In the genomic region with DNA sequence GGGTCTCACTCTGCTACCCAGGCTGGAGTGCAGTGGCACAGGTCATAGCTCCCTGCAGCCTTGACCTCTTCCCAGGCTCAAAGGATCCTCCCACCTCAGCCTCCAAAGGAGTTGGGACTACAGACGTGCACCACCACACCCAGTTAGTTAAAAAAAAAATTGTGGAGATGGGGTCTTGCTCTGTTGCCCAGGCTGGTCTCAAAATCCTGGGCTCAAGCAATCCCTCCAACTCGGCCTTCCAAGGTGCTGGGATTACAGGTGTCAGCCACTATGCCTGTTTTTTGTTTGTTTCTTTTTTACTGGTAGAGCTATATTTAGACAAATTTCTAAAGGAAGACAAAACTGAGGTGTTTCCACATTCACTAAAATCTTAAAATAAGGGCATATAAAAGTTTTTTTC, we compare ENCODE assay signal across 2 cellular contexts.
TF ChIP-seq lines count a peak whose summit lies in the region.

No MANE protein-coding gene starts in this region.

TF ChIP-seq in HEK293, 187 proteins besides CTCF, POLR2A, EP300 and RAD21:
- TF ChIP-seq ZNF785 (tag by site-specific recombination; IDR thresholded peaks at IDR 0.05) (no peak), ZNF121 (tag by site-specific recombination; IDR thresholded peaks at IDR 0.05) (peak; percentile 41; the same call in 1 of the 2 replicates), ZNF664 (tag by site-specific recombination; IDR thresholded peaks at IDR 0.05) (no peak)

TF ChIP-seq in GM12878, 131 proteins besides CTCF, POLR2A, EP300 and RAD21:
- no peak for TF ChIP-seq SREBF1 (IDR thresholded peaks at IDR 0.05; ENCODE audit: low read length)
- TF ChIP-seq ESRRA (IDR thresholded peaks at IDR 0.05; ENCODE audit: low read length): no peak
- TF ChIP-seq FOS (IDR thresholded peaks at IDR 0.05; ENCODE audit: borderline replicate concordance, extremely low read depth, insufficient read length): no peak
- TF ChIP-seq, protein P1, sequence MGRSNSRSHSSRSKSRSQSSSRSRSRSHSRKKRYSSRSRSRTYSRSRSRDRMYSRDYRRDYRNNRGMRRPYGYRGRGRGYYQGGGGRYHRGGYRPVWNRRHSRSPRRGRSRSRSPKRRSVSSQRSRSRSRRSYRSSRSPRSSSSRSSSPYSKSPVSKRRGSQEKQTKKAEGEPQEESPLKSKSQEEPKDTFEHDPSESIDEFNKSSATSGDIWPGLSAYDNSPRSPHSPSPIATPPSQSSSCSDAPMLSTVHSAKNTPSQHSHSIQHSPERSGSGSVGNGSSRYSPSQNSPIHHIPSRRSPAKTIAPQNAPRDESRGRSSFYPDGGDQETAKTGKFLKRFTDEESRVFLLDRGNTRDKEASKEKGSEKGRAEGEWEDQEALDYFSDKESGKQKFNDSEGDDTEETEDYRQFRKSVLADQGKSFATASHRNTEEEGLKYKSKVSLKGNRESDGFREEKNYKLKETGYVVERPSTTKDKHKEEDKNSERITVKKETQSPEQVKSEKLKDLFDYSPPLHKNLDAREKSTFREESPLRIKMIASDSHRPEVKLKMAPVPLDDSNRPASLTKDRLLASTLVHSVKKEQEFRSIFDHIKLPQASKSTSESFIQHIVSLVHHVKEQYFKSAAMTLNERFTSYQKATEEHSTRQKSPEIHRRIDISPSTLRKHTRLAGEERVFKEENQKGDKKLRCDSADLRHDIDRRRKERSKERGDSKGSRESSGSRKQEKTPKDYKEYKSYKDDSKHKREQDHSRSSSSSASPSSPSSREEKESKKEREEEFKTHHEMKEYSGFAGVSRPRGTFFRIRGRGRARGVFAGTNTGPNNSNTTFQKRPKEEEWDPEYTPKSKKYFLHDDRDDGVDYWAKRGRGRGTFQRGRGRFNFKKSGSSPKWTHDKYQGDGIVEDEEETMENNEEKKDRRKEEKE (IDR thresholded peaks at IDR 0.05): no peak
- TF ChIP-seq TCF7 (IDR thresholded peaks at IDR 0.05; ENCODE audit: borderline replicate concordance): no peak
- TF ChIP-seq CREM (IDR thresholded peaks at IDR 0.05; ENCODE audit: low read depth): no peak
- TF ChIP-seq MYC (IDR thresholded peaks at IDR 0.05; ENCODE audit: insufficient read depth, insufficient read length, insufficient replicate concordance, low read length, severe bottlenecking): no peak
- no peak for TF ChIP-seq SMC3 (IDR thresholded peaks at IDR 0.05; ENCODE audit: borderline replicate concordance, low read length)
- no peak for TF ChIP-seq PAX8 (IDR thresholded peaks at IDR 0.05)
- TF ChIP-seq, protein P2, sequence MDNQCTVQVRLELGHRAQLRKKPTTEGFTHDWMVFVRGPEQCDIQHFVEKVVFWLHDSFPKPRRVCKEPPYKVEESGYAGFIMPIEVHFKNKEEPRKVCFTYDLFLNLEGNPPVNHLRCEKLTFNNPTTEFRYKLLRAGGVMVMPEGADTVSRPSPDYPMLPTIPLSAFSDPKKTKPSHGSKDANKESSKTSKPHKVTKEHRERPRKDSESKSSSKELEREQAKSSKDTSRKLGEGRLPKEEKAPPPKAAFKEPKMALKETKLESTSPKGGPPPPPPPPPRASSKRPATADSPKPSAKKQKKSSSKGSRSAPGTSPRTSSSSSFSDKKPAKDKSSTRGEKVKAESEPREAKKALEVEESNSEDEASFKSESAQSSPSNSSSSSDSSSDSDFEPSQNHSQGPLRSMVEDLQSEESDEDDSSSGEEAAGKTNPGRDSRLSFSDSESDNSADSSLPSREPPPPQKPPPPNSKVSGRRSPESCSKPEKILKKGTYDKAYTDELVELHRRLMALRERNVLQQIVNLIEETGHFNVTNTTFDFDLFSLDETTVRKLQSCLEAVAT (IDR thresholded peaks at IDR 0.05): no peak
- no peak for TF ChIP-seq CHD4 (IDR thresholded peaks at IDR 0.05)
- TF ChIP-seq, protein P3, sequence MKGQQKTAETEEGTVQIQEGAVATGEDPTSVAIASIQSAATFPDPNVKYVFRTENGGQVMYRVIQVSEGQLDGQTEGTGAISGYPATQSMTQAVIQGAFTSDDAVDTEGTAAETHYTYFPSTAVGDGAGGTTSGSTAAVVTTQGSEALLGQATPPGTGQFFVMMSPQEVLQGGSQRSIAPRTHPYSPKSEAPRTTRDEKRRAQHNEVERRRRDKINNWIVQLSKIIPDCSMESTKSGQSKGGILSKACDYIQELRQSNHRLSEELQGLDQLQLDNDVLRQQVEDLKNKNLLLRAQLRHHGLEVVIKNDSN (IDR thresholded peaks at IDR 0.05; ENCODE audit: borderline replicate concordance, extremely low read length, insufficient read depth, low read depth, low read length): no peak
- TF ChIP-seq GATAD2B (conservative IDR thresholded peaks at IDR 0.05; ENCODE audit: low read depth): no peak
- no peak for TF ChIP-seq SUPT20H (IDR thresholded peaks at IDR 0.05; ENCODE audit: borderline replicate concordance, control insufficient read depth, low read depth, low read length)
- TF ChIP-seq STAT1 (conservative IDR thresholded peaks at IDR 0.05): no peak
- no peak for TF ChIP-seq TBL1XR1 (IDR thresholded peaks at IDR 0.05; ENCODE audit: low read depth, low read length)
- TF ChIP-seq, protein P4, sequence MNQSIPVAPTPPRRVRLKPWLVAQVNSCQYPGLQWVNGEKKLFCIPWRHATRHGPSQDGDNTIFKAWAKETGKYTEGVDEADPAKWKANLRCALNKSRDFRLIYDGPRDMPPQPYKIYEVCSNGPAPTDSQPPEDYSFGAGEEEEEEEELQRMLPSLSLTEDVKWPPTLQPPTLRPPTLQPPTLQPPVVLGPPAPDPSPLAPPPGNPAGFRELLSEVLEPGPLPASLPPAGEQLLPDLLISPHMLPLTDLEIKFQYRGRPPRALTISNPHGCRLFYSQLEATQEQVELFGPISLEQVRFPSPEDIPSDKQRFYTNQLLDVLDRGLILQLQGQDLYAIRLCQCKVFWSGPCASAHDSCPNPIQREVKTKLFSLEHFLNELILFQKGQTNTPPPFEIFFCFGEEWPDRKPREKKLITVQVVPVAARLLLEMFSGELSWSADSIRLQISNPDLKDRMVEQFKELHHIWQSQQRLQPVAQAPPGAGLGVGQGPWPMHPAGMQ (IDR thresholded peaks at IDR 0.05; ENCODE audit: borderline replicate concordance): no peak
- TF ChIP-seq ATF7 (IDR thresholded peaks at IDR 0.05; ENCODE audit: low read depth): no peak
